8 cellular contexts compared by ENCODE assay signal in the genomic region with DNA sequence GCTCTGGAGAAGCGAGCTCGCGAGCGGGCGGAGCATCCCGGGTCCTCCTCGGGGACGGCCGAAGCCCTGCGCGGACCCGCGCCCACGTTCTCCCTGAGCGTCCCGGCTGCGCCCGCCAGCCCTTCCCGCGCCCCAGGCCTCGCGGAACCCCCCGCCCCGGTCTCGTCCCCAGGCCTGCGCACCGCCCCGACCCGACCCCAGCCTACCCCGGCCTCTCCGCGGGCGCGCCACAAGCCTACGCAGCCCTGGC. TPM values are rescaled to one million over a fixed set of nuclear protein-coding genes. Genes with fewer than 3 reads are reported as not detected.
DNase-seq lines count a peak whose midpoint lies in the region; ATAC-seq and TF ChIP-seq lines count a peak whose summit lies in the region.

No MANE protein-coding gene starts in this region.

- H2AFZ ChIP-seq in ACC112 (ENCODE audit: low read length, unreplicated experiment) = peak overlapping the region; percentile 18

- H3K4me3 Mint-ChIP-seq in mesothelial cell of epicardium = peak overlapping the region; percentile 77

- TF ChIP-seq CTCF in brain microvascular endothelial cell (IDR thresholded peaks at IDR 0.05; ENCODE audit: low read depth, low read length, missing control alignments) = no peak
- no peak for TF ChIP-seq CTCF in mesothelial cell of epicardium (IDR thresholded peaks at IDR 0.05; ENCODE audit: unreplicated experiment)

- peak overlapping the region; percentile 98 for H3K27ac Mint-ChIP-seq in mesothelial cell of epicardium

- ATAC-seq in HG03045 (IDR thresholded peaks at IDR 0.05; ENCODE audit: unreplicated experiment) = peak; percentile 24

- DNase-seq in brain microvascular endothelial cell = no peak
- no peak for DNase-seq in mesothelial cell of epicardium (ENCODE audit: low spot score in 2 of 2, unreplicated experiment in 2 of 2)
- DNase-seq in iPS-NIHi11 (ENCODE audit: low spot score) = no peak
- no peak for DNase-seq in KBM-7
- DNase-seq in NCI-H1417 treated with DMSO at 0.1 percent for 48 hours (lab: John Stamatoyannopoulos, UW) = no peak
- DNase-seq in NCI-H1694 (lab: John Stamatoyannopoulos, UW) = no peak

- H3K4me3 ChIP-seq in ACC112 (ENCODE audit: low read depth, low read length) (peak overlapping the region; percentile 96), brain microvascular endothelial cell (ENCODE audit: low read depth, low read length) (peak overlapping the region; percentile 91)

- no peaks in the 10 kb centered on the region for H3K9me3 Mint-ChIP-seq in mesothelial cell of epicardium

- no peaks in the 10 kb centered on the region for H3K27me3 ChIP-seq in ACC112 (ENCODE audit: insufficient read depth, low read length)
- no peaks in the 10 kb centered on the region for H3K27me3 ChIP-seq in brain microvascular endothelial cell (replicated peaks)

- no peaks in the 10 kb centered on the region for H3K27me3 Mint-ChIP-seq in mesothelial cell of epicardium (ENCODE audit: low read depth)

- peaks cover 14% of the 10 kb centered on the region for H3K36me3 Mint-ChIP-seq in mesothelial cell of epicardium

- H3K4me1 Mint-ChIP-seq in mesothelial cell of epicardium = peaks cover 20% of the 10 kb centered on the region

- H3K27ac ChIP-seq in ACC112 (ENCODE audit: low read depth, low read length) (peak overlapping the region; percentile 92), brain microvascular endothelial cell (peak overlapping the region; percentile 92)

- peaks cover 26% of the 10 kb centered on the region for H3K4me1 ChIP-seq in ACC112 (ENCODE audit: control insufficient read depth, insufficient read depth, low read length, unreplicated experiment)

- H3K36me3 ChIP-seq in ACC112 (ENCODE audit: insufficient read depth, low read length) = peaks cover 19% of the 10 kb centered on the region
- peaks cover 19% of the 10 kb centered on the region for H3K36me3 ChIP-seq in brain microvascular endothelial cell (replicated peaks)

- in situ Hi-C loops in brain microvascular endothelial cell (cut with HindIII; ENCODE audit: low pct_ligation_motif_present, low sequenced_read_pairs) (no loop called here), KBM-7 (cut with MboI; ENCODE audit: low pct_unique_long_range_greater_than_20kb, low sequenced_read_pairs) (no loop called here)

- H3K79me2 ChIP-seq in ACC112 (ENCODE audit: control insufficient read depth, insufficient read depth, low read length, unreplicated experiment) = peaks cover 46% of the 10 kb centered on the region

RNA-seq across cellular contexts. Expression of gene USP36, which starts 0.2 kb away (rescaled TPM):
- 62.0 to 63.0 TPM (median 62.5 TPM) in 3 replicates for total RNA-seq in mesothelial cell of epicardium

RNA-seq across cellular contexts. Expression of gene CYTH1, which starts 58.4 kb away (rescaled TPM):
- total RNA-seq in mesothelial cell of epicardium = 40.3 to 44.3 TPM (median 42.8 TPM) in 3 replicates
